In the genomic region with DNA sequence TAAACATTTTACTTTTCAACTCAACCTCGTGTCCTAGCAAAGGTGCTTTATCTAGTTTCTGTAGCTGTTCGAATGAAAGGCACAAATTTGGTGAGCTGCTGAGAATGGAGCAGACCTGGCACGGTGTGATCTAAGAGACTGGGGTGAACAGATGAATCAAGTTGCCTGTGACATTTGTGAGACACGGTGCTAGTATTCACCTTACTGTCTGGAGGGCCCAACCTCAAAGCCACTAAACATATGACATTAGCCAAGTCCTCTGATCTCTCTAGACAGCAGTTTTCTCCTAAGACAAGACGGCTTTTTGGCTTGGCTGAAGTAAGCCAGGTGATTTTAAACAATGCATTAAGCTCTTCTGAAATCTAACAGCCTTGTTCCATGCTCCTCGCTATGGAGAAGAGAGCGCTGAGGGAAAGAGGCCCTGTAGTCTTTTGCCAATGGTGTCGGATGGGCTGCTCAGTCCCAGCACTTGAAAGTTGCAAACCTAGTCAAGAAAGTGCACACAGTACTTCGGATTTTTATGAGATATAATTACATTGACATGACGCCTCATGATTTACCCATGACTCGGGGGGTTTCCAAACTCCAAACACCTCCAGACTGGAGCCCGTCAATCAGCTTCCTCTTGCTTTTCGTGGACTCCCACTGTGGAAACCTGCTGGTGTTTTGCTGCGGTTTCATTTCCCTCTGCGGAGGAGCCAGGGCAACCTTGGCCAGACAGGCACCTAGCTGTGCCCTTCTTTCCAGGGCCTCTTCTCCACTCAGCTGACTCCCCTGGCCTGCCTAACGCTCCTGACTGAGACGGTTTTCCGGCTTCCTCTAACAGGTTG, we compare ENCODE assay signal across 8 cellular contexts. TPM values are rescaled to one million over a fixed set of nuclear protein-coding genes. Genes with fewer than 3 reads are reported as not detected.
DNase-seq lines count a peak whose midpoint lies in the region; ATAC-seq and TF ChIP-seq lines count a peak whose summit lies in the region.

No MANE protein-coding gene starts in this region.

- TF ChIP-seq CTCF in DOHH2 (IDR thresholded peaks at IDR 0.05; ENCODE audit: low read depth, low read length, poor library complexity, severe bottlenecking) (no peak), HEK293 (tag by site-specific recombination; IDR thresholded peaks at IDR 0.05) (no peak), neural progenitor cell (IDR thresholded peaks at IDR 0.05) (no peak)

- H3K4me3 Mint-ChIP-seq in neural progenitor cell: peak overlapping the region; percentile 94

- peaks cover 18% of the 10 kb centered on the region for H3K4me1 Mint-ChIP-seq in neural progenitor cell

- ATAC-seq in GM19023 (IDR thresholded peaks at IDR 0.05; ENCODE audit: unreplicated experiment): no peak
- no peak for ATAC-seq in GM21723 (IDR thresholded peaks at IDR 0.05; ENCODE audit: unreplicated experiment)

- H3K27me3 ChIP-seq in DOHH2 (ENCODE audit: control insufficient read depth, low read length) (no peaks in the 10 kb centered on the region), endocrine pancreas (ENCODE audit: control insufficient read depth, insufficient read depth, low read length) (no peaks in the 10 kb centered on the region), neural progenitor cell (peaks cover 11% of the 10 kb centered on the region)

- H3K9me3 ChIP-seq in DOHH2 (ENCODE audit: control insufficient read depth, insufficient read depth, low read length) (no peaks in the 10 kb centered on the region), HEK293 (ENCODE audit: control insufficient read depth, insufficient read depth, low read depth, low read length) (no peaks in the 10 kb centered on the region), endocrine pancreas (ENCODE audit: control insufficient read depth, low read length) (no peaks in the 10 kb centered on the region), neural progenitor cell (ENCODE audit: low read depth) (no peaks in the 10 kb centered on the region)

- H3K4me3 ChIP-seq in DOHH2 (ENCODE audit: low read length) (peak overlapping the region; percentile 81), HEK293 (ENCODE audit: low read depth, low read length) (peak overlapping the region; percentile 91), endocrine pancreas (ENCODE audit: control insufficient read depth, insufficient read depth, low read length) (peak overlapping the region; percentile 38), neural progenitor cell (peak overlapping the region; percentile 71)

- H3K27ac ChIP-seq in DOHH2 (ENCODE audit: low read depth, low read length) (peak overlapping the region; percentile 83), HEK293 (ENCODE audit: extremely low read depth, low read depth, low read length) (peak overlapping the region; percentile 82; the same call in 1 of the 2 replicates), neural progenitor cell (no peak overlapping the region)

- no peaks in the 10 kb centered on the region for H3K9me3 Mint-ChIP-seq in neural progenitor cell

- POLR2A ChIA-PET in HEK293 (lab: Yijun Ruan, JAX): interaction anchor here (0.7 to 2.1 kb wide), 4 partner anchors 11 to 285 kb away, joined by 3 to 15 read pairs (median 4); no protein-coding TSS in a partner anchor

- peaks cover 3% of the 10 kb centered on the region for H3K27me3 Mint-ChIP-seq in neural progenitor cell (ENCODE audit: insufficient read depth, low read depth)

- H3K4me1 ChIP-seq in DOHH2 (ENCODE audit: control insufficient read depth, low read length) (peaks cover 43% of the 10 kb centered on the region), HEK293 (ENCODE audit: control insufficient read depth, insufficient read depth, low read length) (no peaks in the 10 kb centered on the region), endocrine pancreas (ENCODE audit: control insufficient read depth, insufficient read depth, low read length) (no peaks in the 10 kb centered on the region), neural progenitor cell (no peaks in the 10 kb centered on the region)

- peak overlapping the region; percentile 91 for H2AFZ ChIP-seq in neural progenitor cell (replicated peaks)

- no peaks in the 10 kb centered on the region for H3K9me2 ChIP-seq in DOHH2 (replicated peaks; ENCODE audit: control insufficient read depth, low read length)

- CTCF ChIA-PET in HEK293 (lab: Yijun Ruan, JAX): interaction anchor here (0.6 to 2.1 kb wide), 6 partner anchors 62 to 761 kb away, joined by 3 to 8 read pairs (median 4); no protein-coding TSS in a partner anchor

- H3F3A ChIP-seq in DOHH2 (ENCODE audit: control insufficient read depth, insufficient read depth) (peaks cover 3% of the 10 kb centered on the region), neural progenitor cell (ENCODE audit: low read depth) (peaks cover 12% of the 10 kb centered on the region)

- DNase-seq in T-helper 1 cell (peak; percentile 14 to 50 (median 41)), neural progenitor cell (ENCODE audit: low spot score) (peak; percentile 5), ecto neural progenitor cell (ENCODE audit: low spot score) (no peak)

- H3K36me3 ChIP-seq in DOHH2 (ENCODE audit: control insufficient read depth, low read length): peaks cover 35% of the 10 kb centered on the region
- peaks cover 0 to 14% of the 10 kb centered on the region in 2 experiments; a peak in 2 of 3 replicates for H3K36me3 ChIP-seq in HEK293 (ENCODE audit: control insufficient read depth in 2 of 2, insufficient read depth in 1 of 2, low read length in 2 of 2)
- no peaks in the 10 kb centered on the region for H3K36me3 ChIP-seq in endocrine pancreas (ENCODE audit: control insufficient read depth, insufficient read depth, low read length)
- no peaks in the 10 kb centered on the region for H3K36me3 ChIP-seq in neural progenitor cell

- peaks cover 1% of the 10 kb centered on the region for H3K36me3 Mint-ChIP-seq in neural progenitor cell

- H3K9ac ChIP-seq in endocrine pancreas (ENCODE audit: control insufficient read depth, insufficient read depth, low read length) (peak overlapping the region; percentile 20), neural progenitor cell (no peak overlapping the region)

- H4K20me1 ChIP-seq in DOHH2 (ENCODE audit: control insufficient read depth, insufficient read depth, low read depth, low read length): no peaks in the 10 kb centered on the region
- no peaks in the 10 kb centered on the region for H4K20me1 ChIP-seq in neural progenitor cell (ENCODE audit: low read depth)

- no peak overlapping the region for H3K27ac Mint-ChIP-seq in neural progenitor cell

- H3K79me2 ChIP-seq in DOHH2 (ENCODE audit: control insufficient read depth, low read length) (peaks cover 49% of the 10 kb centered on the region), neural progenitor cell (ENCODE audit: low read depth) (no peaks in the 10 kb centered on the region)

- peak overlapping the region; percentile 98 for H3K4me2 ChIP-seq in DOHH2 (ENCODE audit: low read length)
- H3K4me2 ChIP-seq in neural progenitor cell: peak overlapping the region; percentile 90

TF ChIP-seq in HEK293, 187 proteins besides CTCF, POLR2A, EP300 and RAD21 (continues in another document):
- TF ChIP-seq, protein P1, sequence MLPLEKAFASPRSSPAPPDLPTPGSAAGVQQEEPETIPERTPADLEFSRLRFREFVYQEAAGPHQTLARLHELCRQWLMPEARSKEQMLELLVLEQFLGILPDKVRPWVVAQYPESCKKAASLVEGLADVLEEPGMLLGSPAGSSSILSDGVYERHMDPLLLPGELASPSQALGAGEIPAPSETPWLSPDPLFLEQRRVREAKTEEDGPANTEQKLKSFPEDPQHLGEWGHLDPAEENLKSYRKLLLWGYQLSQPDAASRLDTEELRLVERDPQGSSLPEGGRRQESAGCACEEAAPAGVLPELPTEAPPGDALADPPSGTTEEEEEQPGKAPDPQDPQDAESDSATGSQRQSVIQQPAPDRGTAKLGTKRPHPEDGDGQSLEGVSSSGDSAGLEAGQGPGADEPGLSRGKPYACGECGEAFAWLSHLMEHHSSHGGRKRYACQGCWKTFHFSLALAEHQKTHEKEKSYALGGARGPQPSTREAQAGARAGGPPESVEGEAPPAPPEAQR (tag by site-specific recombination; IDR thresholded peaks at IDR 0.05): no peak
- no peak for TF ChIP-seq ZNF544 (tag by site-specific recombination; IDR thresholded peaks at IDR 0.05)
- no peak for TF ChIP-seq SALL2 (tag by site-specific recombination; IDR thresholded peaks at IDR 0.05; ENCODE audit: borderline replicate concordance)
- peak; percentile 92 for TF ChIP-seq ZIC2 (tag by site-specific recombination; IDR thresholded peaks at IDR 0.05)
- peak; percentile 74; the same call in 1 of the 2 replicates for TF ChIP-seq ZNF664 (tag by site-specific recombination; IDR thresholded peaks at IDR 0.05)
- TF ChIP-seq ZNF791 (tag by site-specific recombination; IDR thresholded peaks at IDR 0.05): no peak
- no peak for TF ChIP-seq ZNF26 (tag by site-specific recombination; IDR thresholded peaks at IDR 0.05)
- TF ChIP-seq ZNF555 (tag by site-specific recombination; conservative IDR thresholded peaks at IDR 0.05): no peak
- TF ChIP-seq KLF9 (tag by site-specific recombination; IDR thresholded peaks at IDR 0.05; ENCODE audit: low read depth): no peak
- no peak for TF ChIP-seq IKZF3 (tag by site-specific recombination; IDR thresholded peaks at IDR 0.05)
- TF ChIP-seq ZNF184 (tag by site-specific recombination; IDR thresholded peaks at IDR 0.05): 0 out of 2 replicates have a peak, but pooled peaks have one; percentile 6
- 0 out of 2 replicates have a peak, but pooled peaks have one; percentile 30 for TF ChIP-seq ZNF366 (tag by site-specific recombination; conservative IDR thresholded peaks at IDR 0.05)

RNA-seq across cellular contexts. Expression of gene TOR3A, which starts 0.8 kb away (rescaled TPM):
- 17.3 and 18.2 TPM in 2 replicates for total RNA-seq in neural progenitor cell (ENCODE audit: low replicate concordance)

RNA-seq across cellular contexts. Expression of gene FAM20B, which starts 55.4 kb away (rescaled TPM):
- 29.3 and 33.8 TPM in 2 replicates for total RNA-seq in neural progenitor cell (ENCODE audit: low replicate concordance)

Comparison
In these comparisons a context has a peak if more than half of its experiments do, and no peak if none do; other contexts are left out.
1. H3K4me3 ChIP-seq: peak in every context shown above with its lines; median percentile 91 in HEK293; 81 in DOHH2; 71 in neural progenitor cell; 38 in endocrine pancreas.